In the genomic region with DNA sequence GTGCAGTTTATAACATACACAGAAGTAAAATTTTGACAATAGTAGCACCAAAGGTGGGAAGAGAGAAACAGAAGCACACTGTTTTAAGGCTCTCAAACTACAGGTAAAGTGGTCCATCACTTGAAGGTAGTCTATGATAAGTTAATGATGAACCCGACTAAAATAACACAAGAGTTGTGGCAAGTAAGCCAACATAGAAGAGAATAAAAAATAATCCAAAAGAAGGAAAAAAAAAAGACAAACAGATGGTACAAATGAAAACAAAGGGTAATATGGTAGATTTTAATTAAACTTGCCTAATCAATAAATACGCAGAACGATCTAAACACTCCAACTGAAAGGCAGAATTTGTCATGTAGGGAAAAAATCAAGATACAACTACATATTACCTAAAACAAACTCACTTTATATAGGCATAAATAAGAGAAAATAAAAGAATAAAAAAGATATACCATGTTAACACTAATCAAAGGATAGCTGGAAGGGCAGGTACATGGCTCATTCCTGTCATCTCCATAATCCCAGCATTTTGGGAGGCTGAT, we compare ENCODE assay signal across 21 cellular contexts. TPM values are rescaled to one million over a fixed set of nuclear protein-coding genes. Genes with fewer than 3 reads are reported as not detected.
DNase-seq lines count a peak whose midpoint lies in the region; ATAC-seq and TF ChIP-seq lines count a peak whose summit lies in the region.
"Had no signal": no experiment of that assay in that cellular context is flagged by ENCODE, and none has a peak within 500 bp of the region (broad histone marks: within the 10 kb centered on the region; RNA-seq: fewer than 3 reads in every experiment).

No MANE protein-coding gene starts in this region.

- no peak for ATAC-seq in CD4-positive, CD25-positive, alpha-beta regulatory T cell (ENCODE audit: low read depth in 2 of 2)
- no peak for ATAC-seq in GM21423 (IDR thresholded peaks at IDR 0.05; ENCODE audit: unreplicated experiment)
- ATAC-seq in HG03175 (IDR thresholded peaks at IDR 0.05; ENCODE audit: unreplicated experiment), result no peak
- ATAC-seq: A549 had no signal

- POLR2A ChIA-PET in HEK293 (lab: Yijun Ruan, JAX), result no interaction called here

- H3K27me3 Mint-ChIP-seq in CD4-positive, CD25-positive, alpha-beta regulatory T cell, result no peaks in the 10 kb centered on the region
- no peaks in the 10 kb centered on the region for H3K27me3 Mint-ChIP-seq in chondrocyte (ENCODE audit: low read depth)
- H3K27me3 Mint-ChIP-seq: CD4-positive, alpha-beta memory T cell had no signal

- no peaks in the 10 kb centered on the region for H3K9me3 Mint-ChIP-seq in CD4-positive, CD25-positive, alpha-beta regulatory T cell
- H3K9me3 Mint-ChIP-seq in chondrocyte (ENCODE audit: low read depth), result no peaks in the 10 kb centered on the region
- H3K9me3 Mint-ChIP-seq: CD14-positive monocyte; CD4-positive, alpha-beta memory T cell had no signal

- H3K27me3 ChIP-seq in CD4-positive, CD25-positive, alpha-beta regulatory T cell (ENCODE audit: control insufficient read depth, insufficient read depth, low read length), result no peaks in the 10 kb centered on the region
- H3K27me3 ChIP-seq: BE2C; BLaER1 treated with 17β-estradiol and CSF1 and Interleukin-3, amounts not matched to agents 10 nM and 100 nM had no signal

- H3K4me3 ChIP-seq in CD4-positive, CD25-positive, alpha-beta regulatory T cell (ENCODE audit: low read depth, low read length), result no peak overlapping the region
- H3K4me3 ChIP-seq in HEK293 (ENCODE audit: low read depth, low read length) (no peak overlapping the region), lower leg skin (ENCODE audit: low read depth, poor library complexity, severe bottlenecking) (no peak overlapping the region)
- H3K4me3 ChIP-seq: A549; BLaER1 treated with 17β-estradiol and CSF1 and Interleukin-3, amounts not matched to agents 10 nM and 100 nM; GM23248 had no signal

- H3K4me1 ChIP-seq in CD4-positive, CD25-positive, alpha-beta regulatory T cell (ENCODE audit: control insufficient read depth, insufficient read depth, low read length, poor library complexity, severe bottlenecking), result no peaks in the 10 kb centered on the region
- peaks cover 1% of the 10 kb centered on the region; the same call in 1 of the 2 replicates for H3K4me1 ChIP-seq in HEK293 (ENCODE audit: control insufficient read depth, insufficient read depth, low read length)
- H3K4me1 ChIP-seq: BE2C, Caco-2 had no signal

- H3K27ac Mint-ChIP-seq in CD4-positive, CD25-positive, alpha-beta regulatory T cell, result peak overlapping the region in 2 of 3 donors; percentile 33 to 93
- peak overlapping the region; percentile 55 for H3K27ac Mint-ChIP-seq in chondrocyte (ENCODE audit: unreplicated experiment)

- 93 to 96% methylated on average over 3 of the region's 3 CpGs for WGBS in lower leg skin, 2 donors

- peaks cover 18% of the 10 kb centered on the region for H3K36me3 Mint-ChIP-seq in CD4-positive, CD25-positive, alpha-beta regulatory T cell
- H3K36me3 Mint-ChIP-seq in chondrocyte (ENCODE audit: low read depth), result peaks cover 5% of the 10 kb centered on the region

- no peak overlapping the region for H3K4me3 Mint-ChIP-seq in CD4-positive, CD25-positive, alpha-beta regulatory T cell
- H3K4me3 Mint-ChIP-seq in chondrocyte (ENCODE audit: unreplicated experiment), result no peak overlapping the region
- H3K4me3 Mint-ChIP-seq: CD14-positive monocyte; CD4-positive, alpha-beta memory T cell had no signal

- H3K9me3 ChIP-seq in CD4-positive, CD25-positive, alpha-beta regulatory T cell (ENCODE audit: control insufficient read depth in 2 of 2, low read length in 2 of 2), result no peaks in the 10 kb centered on the region
- no peaks in the 10 kb centered on the region for H3K9me3 ChIP-seq in HEK293 (ENCODE audit: control insufficient read depth, insufficient read depth, low read depth, low read length)
- H3K9me3 ChIP-seq: A549, BE2C, Caco-2 had no signal

- no peak for TF ChIP-seq POLR2A in lower leg skin (IDR thresholded peaks at IDR 0.05)

- peaks cover 15 to 48% (median 28%) of the 10 kb centered on the region in 4 donors for H3K4me1 Mint-ChIP-seq in CD4-positive, CD25-positive, alpha-beta regulatory T cell
- peaks cover 17% of the 10 kb centered on the region for H3K4me1 Mint-ChIP-seq in chondrocyte (ENCODE audit: low read depth)

- DNase-seq in CD4-positive, CD25-positive, alpha-beta regulatory T cell, result no peak
- no peak for DNase-seq in chondrocyte (ENCODE audit: low spot score)
- DNase-seq in lower leg skin (ENCODE audit: low spot score in 2 of 2), result no peak
- DNase-seq: 8988T; ACHN; AML-193; BE2C; Caco-2; CD4-positive, alpha-beta memory T cell; DMS153; DND-41; GM23248; H7; HCEC 1CT had no signal

- intact Hi-C loops in lower leg skin (cut with DNase I; ENCODE audit: low total_unique reads), result no loop called here

- H3K36me3 ChIP-seq in CD4-positive, CD25-positive, alpha-beta regulatory T cell (ENCODE audit: control insufficient read depth, insufficient read depth, low read length), result peaks cover 35% of the 10 kb centered on the region
- peaks cover 0 to 22% of the 10 kb centered on the region in 2 experiments; a peak in 2 of 3 replicates for H3K36me3 ChIP-seq in HEK293 (ENCODE audit: control insufficient read depth in 2 of 2, insufficient read depth in 1 of 2, low read length in 2 of 2)
- H3K36me3 ChIP-seq: BE2C had no signal

- no peak overlapping the region for H3K27ac ChIP-seq in CD4-positive, CD25-positive, alpha-beta regulatory T cell (ENCODE audit: insufficient read depth, low read length, poor library complexity, severe bottlenecking)
- no peak overlapping the region for H3K27ac ChIP-seq in HEK293 (ENCODE audit: extremely low read depth, low read depth, low read length)
- H3K27ac ChIP-seq: A549, GM23248 had no signal

- CTCF ChIA-PET in HEK293 (lab: Yijun Ruan, JAX), result interaction anchor here (1.4 kb wide), 2 partner anchors 54 to 91 kb away, joined by 3 to 4 read pairs; partner anchors contain the start of gene ESS2

- TF ChIP-seq CTCF in HEK293 (tag by site-specific recombination; IDR thresholded peaks at IDR 0.05), result no peak
- no peak for TF ChIP-seq CTCF in chondrocyte (IDR thresholded peaks at IDR 0.05)
- TF ChIP-seq CTCF in lower leg skin (IDR thresholded peaks at IDR 0.05), result no peak

TF ChIP-seq in HEK293, 187 proteins besides CTCF, POLR2A, EP300 and RAD21:
- peak; percentile 83 for TF ChIP-seq ZNF211 (tag by site-specific recombination; IDR thresholded peaks at IDR 0.05; ENCODE audit: low read depth)
- no peak for TF ChIP-seq BCL6B (tag by site-specific recombination; IDR thresholded peaks at IDR 0.05)

RNA-seq across cellular contexts. Expression of gene DGCR2, which starts 31.6 kb away (rescaled TPM):
- 58.4 TPM for total RNA-seq in CD4-positive, CD25-positive, alpha-beta regulatory T cell
- polyA plus RNA-seq in CD4-positive, CD25-positive, alpha-beta regulatory T cell, result 10 to 100 TPM; 51.8 to 75.2 (median 57.2) TPM
- total RNA-seq in chondrocyte, result 44.4 to 55.6 TPM (median 45.8 TPM) in 3 replicates
- 100 to 1,000 TPM in 3 of 4 donors, 10 to 100 TPM in 1; 88.7 to 142 (median 141) TPM for total RNA-seq in lower leg skin

RNA-seq across cellular contexts. Expression of gene TSSK2, which starts 40.5 kb away (rescaled TPM):
- not detected for total RNA-seq in CD4-positive, CD25-positive, alpha-beta regulatory T cell
- not detected for polyA plus RNA-seq in CD4-positive, CD25-positive, alpha-beta regulatory T cell
- not detected in 3 replicates for total RNA-seq in chondrocyte
- not detected for total RNA-seq in lower leg skin
- total RNA-seq: Caco-2; CD4-positive, alpha-beta memory T cell; GM23248; H1; H7 had no signal
- polyA plus RNA-seq: A549; CD14-positive monocyte; CD4-positive, alpha-beta memory T cell; GM23248; H1 had no signal

RNA-seq across cellular contexts. Expression of gene ESS2, which starts 53.8 kb away (rescaled TPM):
- total RNA-seq in CD4-positive, CD25-positive, alpha-beta regulatory T cell, result 47.3 TPM
- polyA plus RNA-seq in CD4-positive, CD25-positive, alpha-beta regulatory T cell, result 10 to 100 TPM in 3 of 4 donors, 1 to 10 TPM in 1; 10.0 to 12.5 (median 11.2) TPM
- total RNA-seq in chondrocyte, result 17.8 to 18.3 TPM (median 18.3 TPM) in 3 replicates
- total RNA-seq in lower leg skin, result 10 to 100 TPM; 23.1 to 36.0 (median 25.9) TPM

RNA-seq across cellular contexts. Expression of gene GSC2, which starts 59.4 kb away (rescaled TPM):
- total RNA-seq in CD4-positive, CD25-positive, alpha-beta regulatory T cell, result not detected
- polyA plus RNA-seq in CD4-positive, CD25-positive, alpha-beta regulatory T cell, result not detected
- total RNA-seq in chondrocyte, result not detected in 3 replicates
- total RNA-seq in lower leg skin, result 1 to 10 TPM in 1 of 4 donors, under 1 TPM in 1, not detected in 2; 0.42 to 2.6 TPM
- total RNA-seq: Caco-2; CD4-positive, alpha-beta memory T cell; GM23248; H7 had no signal
- polyA plus RNA-seq: A549; CD14-positive monocyte; CD4-positive, alpha-beta memory T cell; GM23248 had no signal
